23 cellular contexts compared by ENCODE assay signal in the genomic region with DNA sequence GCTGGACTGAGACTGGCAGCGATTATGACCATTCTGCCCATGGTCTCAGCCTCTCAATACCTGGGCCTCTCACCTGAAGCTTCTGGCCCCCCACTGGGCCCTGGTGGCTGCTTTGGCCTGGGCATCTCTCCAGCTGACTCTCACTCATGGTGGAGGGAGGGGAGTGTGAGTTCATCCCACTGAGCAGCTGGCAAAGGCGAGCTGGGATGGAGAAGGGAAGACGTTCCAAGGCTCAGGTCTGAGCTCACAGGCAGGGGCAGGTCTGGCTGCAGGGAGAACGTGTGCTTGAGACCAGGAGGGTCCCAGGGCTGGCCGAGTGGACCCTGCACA.
"Had no signal": no experiment of that assay in that cellular context is flagged by ENCODE, and none has a peak within 500 bp of the region (broad histone marks: within the 10 kb centered on the region; RNA-seq: fewer than 3 reads in every experiment).

No MANE protein-coding gene starts in this region.

- H3K9me3 ChIP-seq: pancreas had no signal

- ATAC-seq: foreskin keratinocyte; naive thymus-derived CD8-positive, alpha-beta T cell; psoas muscle had no signal

- H3K4me1 ChIP-seq: breast epithelium, foreskin keratinocyte, heart left ventricle, pancreas, psoas muscle, sigmoid colon, transverse colon had no signal

- H3K27me3 ChIP-seq: foreskin keratinocyte, pancreas, sigmoid colon had no signal

- H3K27ac ChIP-seq: breast epithelium, esophagus muscularis mucosa, foreskin keratinocyte, heart left ventricle, pancreas, psoas muscle, sigmoid colon, transverse colon had no signal

- DNase-seq: activated CD4-positive, alpha-beta T cell treated with anti-CD3 and anti-CD28 coated beads for 4 hours; activated CD4-positive, alpha-beta T cell treated with anti-CD3 and anti-CD28 coated beads, Interleukin-2, amount 50 U/mL, for 48 hours; activated CD8-positive, alpha-beta memory T cell treated with anti-CD3 and anti-CD28 coated beads for 24 hours; activated effector memory CD4-positive, alpha-beta T cell treated with Interleukin-2 at 50 U/mL for 16 hours; activated naive CD4-positive, alpha-beta T cell treated with anti-CD3 and anti-CD28 coated beads, Interleukin-2, amount 50 U/mL, for 16 hours; central memory CD4-positive, alpha-beta T cell; foreskin keratinocyte; hypothalamus; immature natural killer cell; mesenchymal stem cell; nucleus accumbens; psoas muscle; sigmoid colon; small intestine; stimulated activated CD4-positive, alpha-beta T cell treated with anti-CD3 and anti-CD28 coated beads, Interleukin-1b, Interleukin-23, amount 100 ng/mL, for 48 hours; stimulated activated naive CD4-positive, alpha-beta T cell treated with Interleukin-2 at 50 U/mL for 16 hours; transverse colon had no signal

- H3K36me3 ChIP-seq: breast epithelium, esophagus muscularis mucosa, heart left ventricle, pancreas, sigmoid colon, transverse colon had no signal

- H3K4me3 ChIP-seq: breast epithelium, esophagus muscularis mucosa, heart left ventricle, pancreas, psoas muscle, sigmoid colon, transverse colon had no signal

- H3K4me3 Mint-ChIP-seq: naive thymus-derived CD8-positive, alpha-beta T cell; neural crest cell had no signal

- H3K4me1 Mint-ChIP-seq: immature natural killer cell, neural crest cell had no signal

- H3K27ac Mint-ChIP-seq: immature natural killer cell had no signal
